In the genomic region with DNA sequence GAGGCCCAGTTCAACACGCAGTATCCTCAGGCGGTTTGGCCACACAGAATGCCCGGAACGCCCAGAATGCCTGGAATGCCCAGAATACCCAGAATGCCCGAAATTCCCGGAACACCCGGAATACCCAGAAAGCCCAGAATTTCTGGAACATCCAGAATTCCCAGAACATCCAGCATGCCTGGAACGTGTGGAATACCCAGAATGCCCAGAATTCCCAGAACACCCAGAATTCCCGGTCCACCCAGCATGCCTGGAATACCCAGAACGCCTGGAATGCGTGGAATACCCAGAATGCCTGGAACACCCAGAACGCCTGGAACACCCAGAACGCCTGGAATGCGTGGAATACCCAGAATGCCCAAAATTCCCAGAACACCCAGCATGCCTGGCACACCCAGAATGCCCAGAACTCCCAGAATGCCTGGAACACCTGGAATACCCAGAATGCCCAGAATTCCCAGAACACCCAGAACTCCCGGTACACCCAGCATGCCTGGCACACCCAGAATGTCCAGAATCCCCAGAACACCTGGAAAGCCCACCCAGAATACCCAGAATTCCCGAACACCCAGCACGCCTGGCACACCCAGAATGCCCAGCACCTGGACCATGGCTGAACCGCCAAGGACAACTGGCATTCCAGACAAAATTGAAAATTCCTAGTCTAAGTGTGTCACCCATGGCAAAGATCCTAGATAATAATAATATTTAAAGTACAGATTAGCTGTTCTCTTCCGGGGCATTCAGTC, we compare ENCODE assay signal across 1 cellular context.
TF ChIP-seq lines count a peak whose summit lies in the region.

No MANE protein-coding gene starts in this region.

TF ChIP-seq in GM23338, 12 proteins besides CTCF, POLR2A, EP300 and RAD21 (continued from another document):
- TF ChIP-seq, protein P1, sequence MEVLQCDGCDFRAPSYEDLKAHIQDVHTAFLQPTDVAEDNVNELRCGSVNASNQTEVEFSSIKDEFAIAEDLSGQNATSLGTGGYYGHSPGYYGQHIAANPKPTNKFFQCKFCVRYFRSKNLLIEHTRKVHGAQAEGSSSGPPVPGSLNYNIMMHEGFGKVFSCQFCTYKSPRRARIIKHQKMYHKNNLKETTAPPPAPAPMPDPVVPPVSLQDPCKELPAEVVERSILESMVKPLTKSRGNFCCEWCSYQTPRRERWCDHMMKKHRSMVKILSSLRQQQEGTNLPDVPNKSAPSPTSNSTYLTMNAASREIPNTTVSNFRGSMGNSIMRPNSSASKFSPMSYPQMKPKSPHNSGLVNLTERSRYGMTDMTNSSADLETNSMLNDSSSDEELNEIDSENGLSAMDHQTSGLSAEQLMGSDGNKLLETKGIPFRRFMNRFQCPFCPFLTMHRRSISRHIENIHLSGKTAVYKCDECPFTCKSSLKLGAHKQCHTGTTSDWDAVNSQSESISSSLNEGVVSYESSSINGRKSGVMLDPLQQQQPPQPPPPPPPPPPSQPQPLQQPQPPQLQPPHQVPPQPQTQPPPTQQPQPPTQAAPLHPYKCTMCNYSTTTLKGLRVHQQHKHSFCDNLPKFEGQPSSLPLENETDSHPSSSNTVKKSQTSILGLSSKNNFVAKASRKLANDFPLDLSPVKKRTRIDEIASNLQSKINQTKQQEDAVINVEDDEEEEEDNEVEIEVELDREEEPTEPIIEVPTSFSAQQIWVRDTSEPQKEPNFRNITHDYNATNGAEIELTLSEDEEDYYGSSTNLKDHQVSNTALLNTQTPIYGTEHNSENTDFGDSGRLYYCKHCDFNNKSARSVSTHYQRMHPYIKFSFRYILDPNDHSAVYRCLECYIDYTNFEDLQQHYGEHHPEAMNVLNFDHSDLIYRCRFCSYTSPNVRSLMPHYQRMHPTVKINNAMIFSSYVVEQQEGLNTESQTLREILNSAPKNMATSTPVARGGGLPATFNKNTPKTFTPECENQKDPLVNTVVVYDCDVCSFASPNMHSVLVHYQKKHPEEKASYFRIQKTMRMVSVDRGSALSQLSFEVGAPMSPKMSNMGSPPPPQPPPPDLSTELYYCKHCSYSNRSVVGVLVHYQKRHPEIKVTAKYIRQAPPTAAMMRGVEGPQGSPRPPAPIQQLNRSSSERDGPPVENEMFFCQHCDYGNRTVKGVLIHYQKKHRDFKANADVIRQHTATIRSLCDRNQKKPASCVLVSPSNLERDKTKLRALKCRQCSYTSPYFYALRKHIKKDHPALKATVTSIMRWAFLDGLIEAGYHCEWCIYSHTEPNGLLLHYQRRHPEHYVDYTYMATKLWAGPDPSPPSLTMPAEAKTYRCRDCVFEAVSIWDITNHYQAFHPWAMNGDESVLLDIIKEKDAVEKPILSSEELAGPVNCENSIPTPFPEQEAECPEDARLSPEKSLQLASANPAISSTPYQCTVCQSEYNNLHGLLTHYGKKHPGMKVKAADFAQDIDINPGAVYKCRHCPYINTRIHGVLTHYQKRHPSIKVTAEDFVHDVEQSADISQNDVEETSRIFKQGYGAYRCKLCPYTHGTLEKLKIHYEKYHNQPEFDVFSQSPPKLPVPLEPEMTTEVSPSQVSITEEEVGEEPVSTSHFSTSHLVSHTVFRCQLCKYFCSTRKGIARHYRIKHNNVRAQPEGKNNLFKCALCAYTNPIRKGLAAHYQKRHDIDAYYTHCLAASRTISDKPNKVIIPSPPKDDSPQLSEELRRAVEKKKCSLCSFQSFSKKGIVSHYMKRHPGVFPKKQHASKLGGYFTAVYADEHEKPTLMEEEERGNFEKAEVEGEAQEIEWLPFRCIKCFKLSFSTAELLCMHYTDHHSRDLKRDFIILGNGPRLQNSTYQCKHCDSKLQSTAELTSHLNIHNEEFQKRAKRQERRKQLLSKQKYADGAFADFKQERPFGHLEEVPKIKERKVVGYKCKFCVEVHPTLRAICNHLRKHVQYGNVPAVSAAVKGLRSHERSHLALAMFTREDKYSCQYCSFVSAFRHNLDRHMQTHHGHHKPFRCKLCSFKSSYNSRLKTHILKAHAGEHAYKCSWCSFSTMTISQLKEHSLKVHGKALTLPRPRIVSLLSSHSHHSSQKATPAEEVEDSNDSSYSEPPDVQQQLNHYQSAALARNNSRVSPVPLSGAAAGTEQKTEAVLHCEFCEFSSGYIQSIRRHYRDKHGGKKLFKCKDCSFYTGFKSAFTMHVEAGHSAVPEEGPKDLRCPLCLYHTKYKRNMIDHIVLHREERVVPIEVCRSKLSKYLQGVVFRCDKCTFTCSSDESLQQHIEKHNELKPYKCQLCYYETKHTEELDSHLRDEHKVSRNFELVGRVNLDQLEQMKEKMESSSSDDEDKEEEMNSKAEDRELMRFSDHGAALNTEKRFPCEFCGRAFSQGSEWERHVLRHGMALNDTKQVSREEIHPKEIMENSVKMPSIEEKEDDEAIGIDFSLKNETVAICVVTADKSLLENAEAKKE (CRISPR knock-in tag; IDR thresholded peaks at IDR 0.05), result no peak
- TF ChIP-seq CREB1 (CRISPR knock-in tag; IDR thresholded peaks at IDR 0.05; ENCODE audit: low read depth), result no peak
